In the genomic region with DNA sequence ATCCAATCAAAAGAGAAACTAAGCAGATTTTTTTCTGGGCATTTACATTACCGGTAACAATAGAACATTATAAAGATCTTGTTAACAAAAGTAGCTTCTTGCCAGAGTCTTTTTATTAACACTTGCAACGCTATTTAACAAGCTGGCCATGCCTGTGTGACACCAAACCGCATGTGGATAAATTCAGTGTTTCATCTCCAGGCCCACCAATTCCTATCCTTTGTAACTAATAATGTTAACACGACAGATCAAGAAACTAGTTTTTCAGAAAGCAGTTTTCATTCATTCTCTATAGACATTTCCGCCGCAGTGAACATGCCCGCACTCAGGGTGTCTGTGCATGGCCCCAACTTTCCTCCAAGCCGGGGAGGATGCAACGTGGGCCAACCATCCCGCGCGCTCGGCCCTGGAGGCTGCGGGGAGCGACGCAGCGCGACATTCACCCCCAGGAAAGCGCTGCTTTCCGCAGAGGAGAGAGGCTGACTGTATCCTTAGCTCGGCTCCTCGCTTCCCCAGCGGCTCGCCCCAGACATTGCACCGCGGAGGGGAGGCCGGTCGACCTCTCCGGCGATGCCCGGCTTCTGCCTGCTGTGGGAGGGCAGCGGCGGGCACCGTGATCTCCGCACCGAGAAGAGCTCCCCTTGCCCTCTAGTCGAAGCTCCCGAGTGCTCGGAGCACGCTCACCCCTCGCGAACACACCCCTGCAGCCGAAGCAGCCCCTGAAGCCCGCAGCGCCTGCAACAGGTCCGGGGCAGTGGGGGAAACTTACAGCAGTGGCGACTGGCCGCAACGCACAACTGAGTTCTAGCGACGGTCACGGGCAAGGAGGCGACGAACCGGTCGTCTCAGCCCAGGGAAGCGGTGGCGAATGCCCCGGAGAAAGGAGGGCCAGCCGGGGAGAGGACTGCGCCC, we compare ENCODE assay signal across 8 cellular contexts. TPM values are rescaled to one million over a fixed set of nuclear protein-coding genes. Genes with fewer than 3 reads are reported as not detected.
DNase-seq lines count a peak whose midpoint lies in the region; ATAC-seq and TF ChIP-seq lines count a peak whose summit lies in the region.

No MANE protein-coding gene starts in this region.

- no peaks in the 10 kb centered on the region for H3K9me3 Mint-ChIP-seq in WTC11
- H3K9me3 Mint-ChIP-seq in dendritic cell treated with granulocyte-macrophage colony-stimulating factor and Interleukin-4, amounts not matched to agents 40 ng/mL and 50 ng/mL, for 4 days, result no peaks in the 10 kb centered on the region

- H3K27me3 ChIP-seq in lung (ENCODE audit: control insufficient read depth, insufficient read depth), result no peaks in the 10 kb centered on the region
- H3K27me3 ChIP-seq in subcutaneous abdominal adipose tissue (ENCODE audit: control insufficient read depth in 5 of 5, insufficient read depth in 4 of 5, low read length in 5 of 5), result no peaks in the 10 kb centered on the region

- H3K4me1 ChIP-seq in lung (ENCODE audit: control insufficient read depth in 2 of 2, insufficient read depth in 2 of 2, low read length in 2 of 2) (peaks cover 0 to 20% of the 10 kb centered on the region in 2 donors), subcutaneous abdominal adipose tissue (ENCODE audit: control insufficient read depth in 5 of 5, insufficient read depth in 5 of 5, low read length in 5 of 5) (peaks cover 7 to 66% (median 56%) of the 10 kb centered on the region in 5 donors)

- H3K27me3 Mint-ChIP-seq in WTC11 (ENCODE audit: low read depth), result peaks cover 34% of the 10 kb centered on the region
- H3K27me3 Mint-ChIP-seq in dendritic cell treated with granulocyte-macrophage colony-stimulating factor and Interleukin-4, amounts not matched to agents 40 ng/mL and 50 ng/mL, for 4 days, result no peaks in the 10 kb centered on the region

- peak overlapping the region; percentile 49 to 74 (median 61) for H3K9ac ChIP-seq in subcutaneous abdominal adipose tissue (ENCODE audit: low read length in 5 of 5)

- H3K9me3 ChIP-seq in lung (ENCODE audit: control insufficient read depth in 2 of 2, insufficient read depth in 1 of 2, low read length in 1 of 2), result no peaks in the 10 kb centered on the region
- H3K9me3 ChIP-seq in subcutaneous abdominal adipose tissue (ENCODE audit: control insufficient read depth in 5 of 5, low read length in 5 of 5), result no peaks in the 10 kb centered on the region

- H3K36me3 Mint-ChIP-seq in WTC11, result peaks cover 13% of the 10 kb centered on the region
- H3K36me3 Mint-ChIP-seq in dendritic cell treated with granulocyte-macrophage colony-stimulating factor and Interleukin-4, amounts not matched to agents 40 ng/mL and 50 ng/mL, for 4 days (ENCODE audit: low read depth), result peaks cover 24% of the 10 kb centered on the region

- peak overlapping the region; percentile 87 for H3K4me3 Mint-ChIP-seq in WTC11
- peak overlapping the region; percentile 94 for H3K4me3 Mint-ChIP-seq in dendritic cell treated with granulocyte-macrophage colony-stimulating factor and Interleukin-4, amounts not matched to agents 40 ng/mL and 50 ng/mL, for 4 days

- H3K4me3 ChIP-seq in lung, result peak overlapping the region; percentile 82
- H3K4me3 ChIP-seq in subcutaneous abdominal adipose tissue (ENCODE audit: low read depth in 1 of 5, low read length in 5 of 5), result peak overlapping the region; percentile 69 to 93 (median 87)

- ATAC-seq in GM21723 (IDR thresholded peaks at IDR 0.05; ENCODE audit: unreplicated experiment), result peak; percentile 31
- ATAC-seq in WTC11, result peak; percentile 10
- ATAC-seq in lung (ENCODE audit: insufficient read depth, low FRiP score), result peak; percentile 7

- H3K36me3 ChIP-seq in lung (ENCODE audit: control insufficient read depth in 2 of 2, insufficient read depth in 2 of 2, low read length in 2 of 2) (peaks cover 0 to 9% of the 10 kb centered on the region in 2 donors), subcutaneous abdominal adipose tissue (ENCODE audit: control insufficient read depth in 5 of 5, insufficient read depth in 5 of 5, low read length in 5 of 5) (peaks cover 0 to 14% (median 12%) of the 10 kb centered on the region in 5 donors)

- POLR2A ChIA-PET in WTC11 (lab: Charles Lee), result interaction anchor here (0.6 to 1.7 kb wide), 8 partner anchors 9 to 245 kb away, joined by 3 to 8 read pairs (median 4); no protein-coding TSS in a partner anchor

- H3K27ac ChIP-seq in lung (ENCODE audit: low read depth in 1 of 2, low read length in 1 of 2) (peak overlapping the region; percentile 73 to 96), subcutaneous abdominal adipose tissue (ENCODE audit: low read depth, low read length) (peak overlapping the region; percentile 78)

- intact Hi-C loops in dendritic cell treated with granulocyte-macrophage colony-stimulating factor and Interleukin-4, amounts not matched to agents 40 ng/mL and 50 ng/mL, for 4 days (cut with micrococcal nuclease), result loop anchor here (2.0 to 10.0 kb wide), 4 partner anchors 245 to 845 kb away; no protein-coding TSS in a partner anchor

- peaks cover 38% of the 10 kb centered on the region for H3K4me1 Mint-ChIP-seq in WTC11
- H3K4me1 Mint-ChIP-seq in dendritic cell treated with granulocyte-macrophage colony-stimulating factor and Interleukin-4, amounts not matched to agents 40 ng/mL and 50 ng/mL, for 4 days (ENCODE audit: low read depth), result peaks cover 62% of the 10 kb centered on the region

- no peak overlapping the region for H3K27ac Mint-ChIP-seq in WTC11
- peak overlapping the region; percentile 81 for H3K27ac Mint-ChIP-seq in dendritic cell treated with granulocyte-macrophage colony-stimulating factor and Interleukin-4, amounts not matched to agents 40 ng/mL and 50 ng/mL, for 4 days

- CTCF ChIA-PET in WTC11 (lab: Charles Lee), result interaction anchor here (1.0 to 3.8 kb wide), 16 partner anchors 9 to 655 kb away, joined by 3 to 22 read pairs (median 4); no protein-coding TSS in a partner anchor

- no peak for TF ChIP-seq CTCF in WTC11 (IDR thresholded peaks at IDR 0.05)
- no peak for TF ChIP-seq CTCF in lung (IDR thresholded peaks at IDR 0.05; ENCODE audit: control extremely low read depth, extremely low read depth)

- WGBS in lung, 2 donors, result 1% methylated on average over 59 to 61 of the region's 61 CpGs

- peak; percentile 55 for DNase-seq in EL
- peak; percentile 60 for DNase-seq in LHCN-M2 (ENCODE audit: low read depth)
- peak; percentile 67 for DNase-seq in WTC11 (ENCODE audit: low spot score)
- peak; percentile 50 for DNase-seq in lung (ENCODE audit: low spot score)
- no peak for DNase-seq in cerebellar nuclear complex (lab: John Stamatoyannopoulos, UW)

TF ChIP-seq in WTC11, 78 proteins besides CTCF, POLR2A, EP300 and RAD21:
- TF ChIP-seq, protein P1, sequence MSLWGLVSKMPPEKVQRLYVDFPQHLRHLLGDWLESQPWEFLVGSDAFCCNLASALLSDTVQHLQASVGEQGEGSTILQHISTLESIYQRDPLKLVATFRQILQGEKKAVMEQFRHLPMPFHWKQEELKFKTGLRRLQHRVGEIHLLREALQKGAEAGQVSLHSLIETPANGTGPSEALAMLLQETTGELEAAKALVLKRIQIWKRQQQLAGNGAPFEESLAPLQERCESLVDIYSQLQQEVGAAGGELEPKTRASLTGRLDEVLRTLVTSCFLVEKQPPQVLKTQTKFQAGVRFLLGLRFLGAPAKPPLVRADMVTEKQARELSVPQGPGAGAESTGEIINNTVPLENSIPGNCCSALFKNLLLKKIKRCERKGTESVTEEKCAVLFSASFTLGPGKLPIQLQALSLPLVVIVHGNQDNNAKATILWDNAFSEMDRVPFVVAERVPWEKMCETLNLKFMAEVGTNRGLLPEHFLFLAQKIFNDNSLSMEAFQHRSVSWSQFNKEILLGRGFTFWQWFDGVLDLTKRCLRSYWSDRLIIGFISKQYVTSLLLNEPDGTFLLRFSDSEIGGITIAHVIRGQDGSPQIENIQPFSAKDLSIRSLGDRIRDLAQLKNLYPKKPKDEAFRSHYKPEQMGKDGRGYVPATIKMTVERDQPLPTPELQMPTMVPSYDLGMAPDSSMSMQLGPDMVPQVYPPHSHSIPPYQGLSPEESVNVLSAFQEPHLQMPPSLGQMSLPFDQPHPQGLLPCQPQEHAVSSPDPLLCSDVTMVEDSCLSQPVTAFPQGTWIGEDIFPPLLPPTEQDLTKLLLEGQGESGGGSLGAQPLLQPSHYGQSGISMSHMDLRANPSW (CRISPR knock-in tag; conservative IDR thresholded peaks at IDR 0.05; ENCODE audit: low read depth), result peak; percentile 7; the same call in 1 of the 2 replicates
- TF ChIP-seq ZNF263 (CRISPR knock-in tag; IDR thresholded peaks at IDR 0.05; ENCODE audit: low read depth) (no peak), ATF1 (CRISPR knock-in tag; IDR thresholded peaks at IDR 0.05) (0 out of 2 replicates have a peak, but pooled peaks have one; percentile 66), TEAD4 (CRISPR knock-in tag; IDR thresholded peaks at IDR 0.05) (peak; percentile 42; the same call in 1 of the 2 replicates), KAT7 (CRISPR knock-in tag; IDR thresholded peaks at IDR 0.05; ENCODE audit: borderline replicate concordance) (0 out of 2 replicates have a peak, but pooled peaks have one; percentile 85), ZNF232 (CRISPR knock-in tag; IDR thresholded peaks at IDR 0.05) (no peak), ZNF121 (CRISPR knock-in tag; IDR thresholded peaks at IDR 0.05) (no peak)
- TF ChIP-seq, protein P2, sequence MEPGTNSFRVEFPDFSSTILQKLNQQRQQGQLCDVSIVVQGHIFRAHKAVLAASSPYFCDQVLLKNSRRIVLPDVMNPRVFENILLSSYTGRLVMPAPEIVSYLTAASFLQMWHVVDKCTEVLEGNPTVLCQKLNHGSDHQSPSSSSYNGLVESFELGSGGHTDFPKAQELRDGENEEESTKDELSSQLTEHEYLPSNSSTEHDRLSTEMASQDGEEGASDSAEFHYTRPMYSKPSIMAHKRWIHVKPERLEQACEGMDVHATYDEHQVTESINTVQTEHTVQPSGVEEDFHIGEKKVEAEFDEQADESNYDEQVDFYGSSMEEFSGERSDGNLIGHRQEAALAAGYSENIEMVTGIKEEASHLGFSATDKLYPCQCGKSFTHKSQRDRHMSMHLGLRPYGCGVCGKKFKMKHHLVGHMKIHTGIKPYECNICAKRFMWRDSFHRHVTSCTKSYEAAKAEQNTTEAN (CRISPR knock-in tag; IDR thresholded peaks at IDR 0.05), result 0 out of 2 replicates have a peak, but pooled peaks have one; percentile 6

RNA-seq across cellular contexts. Expression of a gene that starts 0.7 kb away (rescaled TPM):
- total RNA-seq in LHCN-M2 (2014; rRNA removed), result 56.6 and 60.3 TPM in 2 replicates
- 26.0 TPM for polyA plus RNA-seq in LHCN-M2 (2012)
- 10.7 to 18.3 TPM (median 11.4 TPM) in 3 replicates for total RNA-seq in WTC11 (2021)
- 10 to 100 TPM; 26.4 to 31.5 TPM for total RNA-seq in lung
- 10 to 100 TPM in 1 of 2 donors, 1 to 10 TPM in 1; 6.8 to 10.2 TPM for polyA plus RNA-seq in lung

RNA-seq across cellular contexts. Expression of a gene that starts 45.2 kb away (rescaled TPM):
- 168 and 209 TPM in 2 replicates for total RNA-seq in LHCN-M2 (2014; rRNA removed)
- polyA plus RNA-seq in LHCN-M2 (2012), result 141 TPM
- 60.9 to 67.3 TPM (median 63.8 TPM) in 3 replicates for total RNA-seq in WTC11 (2021)
- total RNA-seq in lung, result 100 to 1,000 TPM in 1 of 2 donors, 10 to 100 TPM in 1; 88.9 to 163 TPM
- 100 to 1,000 TPM; 143 to 170 TPM for polyA plus RNA-seq in lung

Comparison
In these comparisons a context has a peak if more than half of its experiments do, and no peak if none do; other contexts are left out.
1. DNase-seq: peak in EL (single experiment), LHCN-M2 (single experiment), WTC11 (single experiment) and lung (single experiment); none in cerebellar nuclear complex (0 of 2).
2. Peak in every context shown above with its lines, with median percentiles within 50 percentile points of each other: ATAC-seq.